13 cellular contexts compared by ENCODE assay signal in genomic region chr14:98974113-98974512, GRCh38.
"Had no signal": no experiment of that assay in that cellular context is flagged by ENCODE, and none has a peak within 500 bp of the region (broad histone marks: within the 10 kb centered on the region; RNA-seq: fewer than 3 reads in every experiment).

No MANE protein-coding gene starts in this region.

- DNase-seq: effector CD4-positive, alpha-beta T cell; gastrocnemius medialis; heart right ventricle; hypothalamus; mammary epithelial cell; naive thymus-derived CD8-positive, alpha-beta T cell; posterior cingulate gyrus; sigmoid colon; stimulated activated CD4-positive, alpha-beta T cell treated with anti-CD3 and anti-CD28 coated beads, Interleukin-12 subunit alpha, Interleukin-12 subunit beta, amount 100 ng/mL, for 4 hours; testis; upper lobe of right lung had no signal

- H3K27me3 Mint-ChIP-seq: naive thymus-derived CD8-positive, alpha-beta T cell; stimulated activated naive CD8-positive, alpha-beta T cell treated with anti-CD3 and anti-CD28 coated beads, Interleukin-15, Interleukin-2, amounts not matched to agents 100 ng/mL and 50 ng/mL, for 24 hours had no signal

- ATAC-seq: gastrocnemius medialis; heart right ventricle; left lobe of liver; naive thymus-derived CD8-positive, alpha-beta T cell; upper lobe of right lung had no signal

- H3K27ac Mint-ChIP-seq: stimulated activated naive CD8-positive, alpha-beta T cell treated with anti-CD3 and anti-CD28 coated beads, Interleukin-15, Interleukin-2, amounts not matched to agents 100 ng/mL and 50 ng/mL, for 24 hours had no signal

- H3K4me3 Mint-ChIP-seq: naive thymus-derived CD8-positive, alpha-beta T cell; stimulated activated naive CD8-positive, alpha-beta T cell treated with anti-CD3 and anti-CD28 coated beads, Interleukin-15, Interleukin-2, amounts not matched to agents 100 ng/mL and 50 ng/mL, for 24 hours had no signal
